13 cellular contexts compared by ENCODE assay signal in genomic region chr16:1469693-1470201, GRCh38. TPM values are rescaled to one million over a fixed set of nuclear protein-coding genes. Genes with fewer than 3 reads are reported as not detected.
A peak's percentile ranks its signal among the peaks of the same experiment; 100 is the strongest.
DNase-seq lines count a peak whose midpoint lies in the region; ATAC-seq and TF ChIP-seq lines count a peak whose summit lies in the region.
"Had no signal": no experiment of that assay in that cellular context is flagged by ENCODE, and none has a peak within 500 bp of the region (broad histone marks: within the 10 kb centered on the region; RNA-seq: fewer than 3 reads in every experiment).

No MANE protein-coding gene starts in this region.

- no peaks in the 10 kb centered on the region for H3K27me3 Mint-ChIP-seq in activated T-cell treated with anti-CD3 and anti-CD28 coated beads, Interleukin-2, amount 50 U/mL, for 4 hours (ENCODE audit: low read depth)
- H3K27me3 Mint-ChIP-seq in immature natural killer cell (ENCODE audit: low read depth in 3 of 3) = peaks cover 0 to 14% (median 2%) of the 10 kb centered on the region in 3 donors
- no peaks in the 10 kb centered on the region for H3K27me3 Mint-ChIP-seq in stimulated activated naive CD8-positive, alpha-beta T cell treated with anti-CD3 and anti-CD28 coated beads, Interleukin-15, amount 100 ng/mL, for 72 hours
- H3K27me3 Mint-ChIP-seq: naive thymus-derived CD8-positive, alpha-beta T cell had no signal

- H3K27me3 ChIP-seq in brain microvascular endothelial cell (replicated peaks) = no peaks in the 10 kb centered on the region

- H3K36me3 ChIP-seq in brain microvascular endothelial cell (replicated peaks) = no peaks in the 10 kb centered on the region

- TF ChIP-seq CTCF in brain microvascular endothelial cell (IDR thresholded peaks at IDR 0.05; ENCODE audit: low read depth, low read length, missing control alignments) = no peak

- peak overlapping the region; percentile 25 for H3K4me3 Mint-ChIP-seq in activated T-cell treated with anti-CD3 and anti-CD28 coated beads, Interleukin-2, amount 50 U/mL, for 4 hours
- peak overlapping the region in 3 of 5 donors; percentile 25 to 57 (median 44) for H3K4me3 Mint-ChIP-seq in immature natural killer cell
- H3K4me3 Mint-ChIP-seq in stimulated activated naive CD8-positive, alpha-beta T cell treated with anti-CD3 and anti-CD28 coated beads, Interleukin-15, amount 100 ng/mL, for 72 hours = peak overlapping the region in 1 of 2 donors; percentile 63

- H3K27ac Mint-ChIP-seq in immature natural killer cell = peak overlapping the region in 5 of 6 donors; percentile 37 to 60 (median 56)
- H3K27ac Mint-ChIP-seq in stimulated activated naive CD8-positive, alpha-beta T cell treated with anti-CD3 and anti-CD28 coated beads, Interleukin-15, amount 100 ng/mL, for 72 hours = peak overlapping the region; percentile 46 to 54

- DNase-seq in activated T-cell treated with anti-CD3 and anti-CD28 coated beads, Interleukin-2, amount 50 U/mL, for 4 hours = no peak
- DNase-seq in activated T-cell treated with anti-CD3 and anti-CD28 coated beads, Interleukin-2, amount 50 U/mL, for 1 hour = no peak
- DNase-seq in NOMO-1 treated with dmso at 0.1 percent for 144 hours (lab: John Stamatoyannopoulos, UW; ENCODE audit: unreplicated experiment) (peak; percentile 89), immature natural killer cell (no peak), brain microvascular endothelial cell (no peak)
- DNase-seq in stimulated activated naive CD8-positive, alpha-beta T cell treated with anti-CD3 and anti-CD28 coated beads, Interleukin-15, amount 100 ng/mL, for 72 hours = no peak
- DNase-seq: ACHN; activated CD8-positive, alpha-beta memory T cell treated with anti-CD3 and anti-CD28 coated beads, Interleukin-2, amount 50 U/mL, for 48 hours; naive thymus-derived CD8-positive, alpha-beta T cell; NCI-H187 treated with DMSO at 0.1 percent for 48 hours; T-helper 9 cell had no signal

- no peak overlapping the region for H3K27ac ChIP-seq in brain microvascular endothelial cell

- H3K4me1 Mint-ChIP-seq in activated T-cell treated with anti-CD3 and anti-CD28 coated beads, Interleukin-2, amount 50 U/mL, for 4 hours (ENCODE audit: low read depth) = peaks cover 32% of the 10 kb centered on the region
- peaks cover 36 to 44% of the 10 kb centered on the region in 2 donors for H3K4me1 Mint-ChIP-seq in immature natural killer cell
- H3K4me1 Mint-ChIP-seq in stimulated activated naive CD8-positive, alpha-beta T cell treated with anti-CD3 and anti-CD28 coated beads, Interleukin-15, amount 100 ng/mL, for 72 hours = peaks cover 64% of the 10 kb centered on the region

- no peak for ATAC-seq in activated T-cell treated with anti-CD3 and anti-CD28 coated beads, Interleukin-2, amount 50 U/mL, for 4 hours
- ATAC-seq in stimulated activated naive CD8-positive, alpha-beta T cell treated with anti-CD3 and anti-CD28 coated beads, Interleukin-15, amount 100 ng/mL, for 72 hours = no peak
- ATAC-seq in HG02623 (IDR thresholded peaks at IDR 0.05; ENCODE audit: unreplicated experiment) (no peak), HG02759 (IDR thresholded peaks at IDR 0.05; ENCODE audit: unreplicated experiment) (no peak)
- ATAC-seq: naive thymus-derived CD8-positive, alpha-beta T cell had no signal

- in situ Hi-C loops in brain microvascular endothelial cell (cut with HindIII; ENCODE audit: low pct_ligation_motif_present, low sequenced_read_pairs) = no loop called here

- H3K36me3 Mint-ChIP-seq in activated T-cell treated with anti-CD3 and anti-CD28 coated beads, Interleukin-2, amount 50 U/mL, for 4 hours (ENCODE audit: insufficient read depth) = peaks cover 2% of the 10 kb centered on the region
- H3K36me3 Mint-ChIP-seq in immature natural killer cell = no peaks in the 10 kb centered on the region

- no peak overlapping the region for H3K4me3 ChIP-seq in brain microvascular endothelial cell (ENCODE audit: low read depth, low read length)

- no peaks in the 10 kb centered on the region for H3K9me3 Mint-ChIP-seq in activated T-cell treated with anti-CD3 and anti-CD28 coated beads, Interleukin-2, amount 50 U/mL, for 4 hours
- no peaks in the 10 kb centered on the region for H3K9me3 Mint-ChIP-seq in immature natural killer cell
- no peaks in the 10 kb centered on the region for H3K9me3 Mint-ChIP-seq in stimulated activated naive CD8-positive, alpha-beta T cell treated with anti-CD3 and anti-CD28 coated beads, Interleukin-15, amount 100 ng/mL, for 72 hours
- H3K9me3 Mint-ChIP-seq: naive thymus-derived CD8-positive, alpha-beta T cell had no signal

RNA-seq across cellular contexts. Expression of gene CLCN7, which starts 5.1 kb away (rescaled TPM):
- total RNA-seq in activated T-cell treated with anti-CD3 and anti-CD28 coated beads, Interleukin-2, amount 50 U/mL, for 4 hours = 10 to 100 TPM; 54.2 to 60.7 (median 54.7) TPM
- polyA plus RNA-seq in immature natural killer cell = 10 to 100 TPM; 19.8 to 44.8 (median 21.5) TPM

RNA-seq across cellular contexts. Expression of gene PTX4, which starts 19.0 kb away (rescaled TPM):
- total RNA-seq in activated T-cell treated with anti-CD3 and anti-CD28 coated beads, Interleukin-2, amount 50 U/mL, for 4 hours = under 1 TPM in 1 of 3 donors, not detected in 2; 0.28 TPM
- not detected for polyA plus RNA-seq in immature natural killer cell
- total RNA-seq: naive thymus-derived CD8-positive, alpha-beta T cell had no signal
- polyA plus RNA-seq: naive thymus-derived CD8-positive, alpha-beta T cell had no signal

RNA-seq across cellular contexts. Expression of gene TELO2, which starts 23.4 kb away (rescaled TPM):
- total RNA-seq in activated T-cell treated with anti-CD3 and anti-CD28 coated beads, Interleukin-2, amount 50 U/mL, for 4 hours = 100 to 1,000 TPM; 103 to 131 (median 121) TPM
- polyA plus RNA-seq in immature natural killer cell = 10 to 100 TPM; 12.0 to 16.4 (median 12.3) TPM

RNA-seq across cellular contexts. Expression of gene CCDC154, which starts 25.4 kb away (rescaled TPM):
- total RNA-seq in activated T-cell treated with anti-CD3 and anti-CD28 coated beads, Interleukin-2, amount 50 U/mL, for 4 hours = 1 to 10 TPM in 2 of 3 donors, under 1 TPM in 1; 0.73 to 2.5 (median 2.2) TPM
- not detected for polyA plus RNA-seq in immature natural killer cell
- polyA plus RNA-seq: naive thymus-derived CD8-positive, alpha-beta T cell had no signal

RNA-seq across cellular contexts. Expression of gene PERCC1, which starts 38.9 kb away (rescaled TPM):
- total RNA-seq in activated T-cell treated with anti-CD3 and anti-CD28 coated beads, Interleukin-2, amount 50 U/mL, for 4 hours = under 1 TPM in 2 of 3 donors, not detected in 1; 0.22 to 0.29 TPM
- polyA plus RNA-seq in immature natural killer cell = not detected
